Comparison of ENCODE assay signal across 1 cellular context in the genomic region with DNA sequence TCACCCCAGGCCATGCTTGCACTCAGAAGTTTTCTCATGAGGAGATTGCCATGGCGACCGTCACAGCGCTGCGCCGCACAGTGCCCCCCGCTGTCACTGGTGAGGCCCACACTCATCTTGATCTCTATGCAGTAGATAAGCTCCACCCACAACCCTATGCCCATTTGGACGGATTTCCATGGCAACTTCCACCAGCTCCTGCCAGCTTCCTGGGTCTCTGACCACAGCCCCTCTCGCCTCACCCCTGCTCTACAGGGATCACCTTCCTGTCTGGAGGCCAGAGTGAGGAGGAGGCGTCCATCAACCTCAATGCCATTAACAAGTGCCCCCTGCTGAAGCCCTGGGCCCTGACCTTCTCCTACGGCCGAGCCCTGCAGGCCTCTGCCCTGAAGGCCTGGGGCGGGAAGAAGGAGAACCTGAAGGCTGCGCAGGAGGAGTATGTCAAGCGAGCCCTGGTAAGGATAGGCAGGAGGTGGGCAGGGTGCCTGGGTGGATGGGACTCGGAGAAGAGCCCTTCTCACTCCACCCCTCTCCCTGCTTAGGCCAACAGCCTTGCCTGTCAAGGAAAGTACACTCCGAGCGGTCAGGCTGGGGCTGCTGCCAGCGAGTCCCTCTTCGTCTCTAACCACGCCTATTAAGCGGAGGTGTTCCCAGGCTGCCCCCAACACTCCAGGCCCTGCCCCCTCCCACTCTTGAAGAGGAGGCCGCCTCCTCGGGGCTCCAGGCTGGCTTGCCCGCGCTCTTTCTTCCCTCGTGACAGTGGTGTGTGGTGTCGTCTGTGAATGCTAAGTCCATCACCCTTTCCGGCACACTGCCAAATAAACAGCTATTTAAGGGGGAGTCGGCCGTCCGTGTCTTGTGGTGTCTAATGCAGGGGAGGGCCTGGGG.
TF ChIP-seq lines count a peak whose summit lies in the region.

No MANE protein-coding gene starts in this region.

TF ChIP-seq in HepG2, 621 proteins besides CTCF, POLR2A, EP300 and RAD21 (continues in another document):
- TF ChIP-seq EED (CRISPR knock-in tag; IDR thresholded peaks at IDR 0.05) (no peak), THAP11 (CRISPR knock-in tag; IDR thresholded peaks at IDR 0.05) (no peak), ZSCAN25 (CRISPR knock-in tag; IDR thresholded peaks at IDR 0.05) (peak; percentile 95), MAZ (IDR thresholded peaks at IDR 0.05; ENCODE audit: borderline replicate concordance, low read depth, low read length) (no peak), MAZ (CRISPR knock-in tag; IDR thresholded peaks at IDR 0.05; ENCODE audit: low read depth) (no peak), MYC (CRISPR knock-in tag; IDR thresholded peaks at IDR 0.05; ENCODE audit: borderline replicate concordance) (0 out of 2 replicates have a peak, but pooled peaks have one; percentile 16), ZNF75D (CRISPR knock-in tag; IDR thresholded peaks at IDR 0.05; ENCODE audit: borderline replicate concordance) (no peak), SATB2 (CRISPR knock-in tag; IDR thresholded peaks at IDR 0.05) (no peak), ZFY (CRISPR knock-in tag; IDR thresholded peaks at IDR 0.05) (0 out of 2 replicates have a peak, but pooled peaks have one; percentile 28), SRSF1 (optimal IDR thresholded peaks at IDR 0.05; ENCODE audit: low read depth, low read length) (no peak), ZNF225 (CRISPR knock-in tag; IDR thresholded peaks at IDR 0.05) (no peak), RBFOX2 (IDR thresholded peaks at IDR 0.05; ENCODE audit: low read depth, low read length) (peak; percentile 43), CREB1 (IDR thresholded peaks at IDR 0.05) (no peak), CREB1 (CRISPR knock-in tag; IDR thresholded peaks at IDR 0.05) (no peak), ZNF235 (CRISPR knock-in tag; IDR thresholded peaks at IDR 0.05; ENCODE audit: borderline replicate concordance) (0 out of 2 replicates have a peak, but pooled peaks have one; percentile 29), ETV5 (CRISPR knock-in tag; IDR thresholded peaks at IDR 0.05; ENCODE audit: borderline replicate concordance) (no peak), SP4 (CRISPR knock-in tag; IDR thresholded peaks at IDR 0.05) (peak; percentile 18; the same call in 1 of the 2 replicates), HNRNPH1 (optimal IDR thresholded peaks at IDR 0.05; ENCODE audit: low read depth, low read length) (no peak), ZBTB8A (CRISPR knock-in tag; IDR thresholded peaks at IDR 0.05; ENCODE audit: borderline replicate concordance, low read depth) (no peak), MAFK (conservative IDR thresholded peaks at IDR 0.05 in 1 of 2, IDR thresholded peaks at IDR 0.05 in 1 of 2; ENCODE audit: low read length in 2 of 2) (no peak), ZZZ3 (CRISPR knock-in tag; IDR thresholded peaks at IDR 0.05; ENCODE audit: borderline replicate concordance) (no peak), ZFP36L2 (CRISPR knock-in tag; IDR thresholded peaks at IDR 0.05) (no peak), SP1 (IDR thresholded peaks at IDR 0.05) (no peak), SP1 (CRISPR knock-in tag; IDR thresholded peaks at IDR 0.05) (no peak), POLR2AphosphoS5 (IDR thresholded peaks at IDR 0.05; ENCODE audit: low read depth, low read length) (0 out of 2 replicates have a peak, but pooled peaks have one; percentile 17), CBX5 (CRISPR knock-in tag; IDR thresholded peaks at IDR 0.05; ENCODE audit: borderline replicate concordance) (no peak), ZMYM3 (CRISPR knock-in tag; IDR thresholded peaks at IDR 0.05) (no peak), HNRNPL (IDR thresholded peaks at IDR 0.05; ENCODE audit: low read depth, low read length) (0 out of 2 replicates have a peak, but pooled peaks have one; percentile 17), MTA1 (CRISPR knock-in tag; IDR thresholded peaks at IDR 0.05; ENCODE audit: borderline replicate concordance) (0 out of 2 replicates have a peak, but pooled peaks have one; percentile 8), ZNF572 (CRISPR knock-in tag; IDR thresholded peaks at IDR 0.05) (0 out of 2 replicates have a peak, but pooled peaks have one; percentile 14), RBAK (CRISPR knock-in tag; IDR thresholded peaks at IDR 0.05) (no peak), ZNF451 (CRISPR knock-in tag; IDR thresholded peaks at IDR 0.05) (0 out of 2 replicates have a peak, but pooled peaks have one; percentile 4), RFX3 (CRISPR knock-in tag; IDR thresholded peaks at IDR 0.05) (no peak), HOXA3 (CRISPR knock-in tag; IDR thresholded peaks at IDR 0.05) (peak; percentile 61), FOXP1 (IDR thresholded peaks at IDR 0.05) (no peak), FOXP1 (CRISPR knock-in tag; IDR thresholded peaks at IDR 0.05) (no peak)
- TF ChIP-seq, protein P1, sequence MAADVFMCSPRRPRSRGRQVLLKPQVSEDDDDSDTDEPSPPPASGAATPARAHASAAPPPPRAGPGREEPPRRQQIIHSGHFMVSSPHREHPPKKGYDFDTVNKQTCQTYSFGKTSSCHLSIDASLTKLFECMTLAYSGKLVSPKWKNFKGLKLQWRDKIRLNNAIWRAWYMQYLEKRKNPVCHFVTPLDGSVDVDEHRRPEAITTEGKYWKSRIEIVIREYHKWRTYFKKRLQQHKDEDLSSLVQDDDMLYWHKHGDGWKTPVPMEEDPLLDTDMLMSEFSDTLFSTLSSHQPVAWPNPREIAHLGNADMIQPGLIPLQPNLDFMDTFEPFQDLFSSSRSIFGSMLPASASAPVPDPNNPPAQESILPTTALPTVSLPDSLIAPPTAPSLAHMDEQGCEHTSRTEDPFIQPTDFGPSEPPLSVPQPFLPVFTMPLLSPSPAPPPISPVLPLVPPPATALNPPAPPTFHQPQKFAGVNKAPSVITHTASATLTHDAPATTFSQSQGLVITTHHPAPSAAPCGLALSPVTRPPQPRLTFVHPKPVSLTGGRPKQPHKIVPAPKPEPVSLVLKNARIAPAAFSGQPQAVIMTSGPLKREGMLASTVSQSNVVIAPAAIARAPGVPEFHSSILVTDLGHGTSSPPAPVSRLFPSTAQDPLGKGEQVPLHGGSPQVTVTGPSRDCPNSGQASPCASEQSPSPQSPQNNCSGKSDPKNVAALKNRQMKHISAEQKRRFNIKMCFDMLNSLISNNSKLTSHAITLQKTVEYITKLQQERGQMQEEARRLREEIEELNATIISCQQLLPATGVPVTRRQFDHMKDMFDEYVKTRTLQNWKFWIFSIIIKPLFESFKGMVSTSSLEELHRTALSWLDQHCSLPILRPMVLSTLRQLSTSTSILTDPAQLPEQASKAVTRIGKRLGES (CRISPR knock-in tag; IDR thresholded peaks at IDR 0.05; ENCODE audit: borderline replicate concordance): no peak
- TF ChIP-seq, protein P2, sequence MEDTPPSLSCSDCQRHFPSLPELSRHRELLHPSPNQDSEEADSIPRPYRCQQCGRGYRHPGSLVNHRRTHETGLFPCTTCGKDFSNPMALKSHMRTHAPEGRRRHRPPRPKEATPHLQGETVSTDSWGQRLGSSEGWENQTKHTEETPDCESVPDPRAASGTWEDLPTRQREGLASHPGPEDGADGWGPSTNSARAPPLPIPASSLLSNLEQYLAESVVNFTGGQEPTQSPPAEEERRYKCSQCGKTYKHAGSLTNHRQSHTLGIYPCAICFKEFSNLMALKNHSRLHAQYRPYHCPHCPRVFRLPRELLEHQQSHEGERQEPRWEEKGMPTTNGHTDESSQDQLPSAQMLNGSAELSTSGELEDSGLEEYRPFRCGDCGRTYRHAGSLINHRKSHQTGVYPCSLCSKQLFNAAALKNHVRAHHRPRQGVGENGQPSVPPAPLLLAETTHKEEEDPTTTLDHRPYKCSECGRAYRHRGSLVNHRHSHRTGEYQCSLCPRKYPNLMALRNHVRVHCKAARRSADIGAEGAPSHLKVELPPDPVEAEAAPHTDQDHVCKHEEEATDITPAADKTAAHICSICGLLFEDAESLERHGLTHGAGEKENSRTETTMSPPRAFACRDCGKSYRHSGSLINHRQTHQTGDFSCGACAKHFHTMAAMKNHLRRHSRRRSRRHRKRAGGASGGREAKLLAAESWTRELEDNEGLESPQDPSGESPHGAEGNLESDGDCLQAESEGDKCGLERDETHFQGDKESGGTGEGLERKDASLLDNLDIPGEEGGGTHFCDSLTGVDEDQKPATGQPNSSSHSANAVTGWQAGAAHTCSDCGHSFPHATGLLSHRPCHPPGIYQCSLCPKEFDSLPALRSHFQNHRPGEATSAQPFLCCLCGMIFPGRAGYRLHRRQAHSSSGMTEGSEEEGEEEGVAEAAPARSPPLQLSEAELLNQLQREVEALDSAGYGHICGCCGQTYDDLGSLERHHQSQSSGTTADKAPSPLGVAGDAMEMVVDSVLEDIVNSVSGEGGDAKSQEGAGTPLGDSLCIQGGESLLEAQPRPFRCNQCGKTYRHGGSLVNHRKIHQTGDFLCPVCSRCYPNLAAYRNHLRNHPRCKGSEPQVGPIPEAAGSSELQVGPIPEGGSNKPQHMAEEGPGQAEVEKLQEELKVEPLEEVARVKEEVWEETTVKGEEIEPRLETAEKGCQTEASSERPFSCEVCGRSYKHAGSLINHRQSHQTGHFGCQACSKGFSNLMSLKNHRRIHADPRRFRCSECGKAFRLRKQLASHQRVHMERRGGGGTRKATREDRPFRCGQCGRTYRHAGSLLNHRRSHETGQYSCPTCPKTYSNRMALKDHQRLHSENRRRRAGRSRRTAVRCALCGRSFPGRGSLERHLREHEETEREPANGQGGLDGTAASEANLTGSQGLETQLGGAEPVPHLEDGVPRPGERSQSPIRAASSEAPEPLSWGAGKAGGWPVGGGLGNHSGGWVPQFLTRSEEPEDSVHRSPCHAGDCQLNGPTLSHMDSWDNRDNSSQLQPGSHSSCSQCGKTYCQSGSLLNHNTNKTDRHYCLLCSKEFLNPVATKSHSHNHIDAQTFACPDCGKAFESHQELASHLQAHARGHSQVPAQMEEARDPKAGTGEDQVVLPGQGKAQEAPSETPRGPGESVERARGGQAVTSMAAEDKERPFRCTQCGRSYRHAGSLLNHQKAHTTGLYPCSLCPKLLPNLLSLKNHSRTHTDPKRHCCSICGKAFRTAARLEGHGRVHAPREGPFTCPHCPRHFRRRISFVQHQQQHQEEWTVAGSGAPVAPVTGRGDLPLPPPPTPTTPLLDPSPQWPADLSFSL (CRISPR knock-in tag; IDR thresholded peaks at IDR 0.05): no peak
- TF ChIP-seq, protein P3, sequence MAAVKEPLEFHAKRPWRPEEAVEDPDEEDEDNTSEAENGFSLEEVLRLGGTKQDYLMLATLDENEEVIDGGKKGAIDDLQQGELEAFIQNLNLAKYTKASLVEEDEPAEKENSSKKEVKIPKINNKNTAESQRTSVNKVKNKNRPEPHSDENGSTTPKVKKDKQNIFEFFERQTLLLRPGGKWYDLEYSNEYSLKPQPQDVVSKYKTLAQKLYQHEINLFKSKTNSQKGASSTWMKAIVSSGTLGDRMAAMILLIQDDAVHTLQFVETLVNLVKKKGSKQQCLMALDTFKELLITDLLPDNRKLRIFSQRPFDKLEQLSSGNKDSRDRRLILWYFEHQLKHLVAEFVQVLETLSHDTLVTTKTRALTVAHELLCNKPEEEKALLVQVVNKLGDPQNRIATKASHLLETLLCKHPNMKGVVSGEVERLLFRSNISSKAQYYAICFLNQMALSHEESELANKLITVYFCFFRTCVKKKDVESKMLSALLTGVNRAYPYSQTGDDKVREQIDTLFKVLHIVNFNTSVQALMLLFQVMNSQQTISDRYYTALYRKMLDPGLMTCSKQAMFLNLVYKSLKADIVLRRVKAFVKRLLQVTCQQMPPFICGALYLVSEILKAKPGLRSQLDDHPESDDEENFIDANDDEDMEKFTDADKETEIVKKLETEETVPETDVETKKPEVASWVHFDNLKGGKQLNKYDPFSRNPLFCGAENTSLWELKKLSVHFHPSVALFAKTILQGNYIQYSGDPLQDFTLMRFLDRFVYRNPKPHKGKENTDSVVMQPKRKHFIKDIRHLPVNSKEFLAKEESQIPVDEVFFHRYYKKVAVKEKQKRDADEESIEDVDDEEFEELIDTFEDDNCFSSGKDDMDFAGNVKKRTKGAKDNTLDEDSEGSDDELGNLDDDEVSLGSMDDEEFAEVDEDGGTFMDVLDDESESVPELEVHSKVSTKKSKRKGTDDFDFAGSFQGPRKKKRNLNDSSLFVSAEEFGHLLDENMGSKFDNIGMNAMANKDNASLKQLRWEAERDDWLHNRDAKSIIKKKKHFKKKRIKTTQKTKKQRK (IDR thresholded peaks at IDR 0.05; ENCODE audit: low read length): no peak
- TF ChIP-seq, protein P4, sequence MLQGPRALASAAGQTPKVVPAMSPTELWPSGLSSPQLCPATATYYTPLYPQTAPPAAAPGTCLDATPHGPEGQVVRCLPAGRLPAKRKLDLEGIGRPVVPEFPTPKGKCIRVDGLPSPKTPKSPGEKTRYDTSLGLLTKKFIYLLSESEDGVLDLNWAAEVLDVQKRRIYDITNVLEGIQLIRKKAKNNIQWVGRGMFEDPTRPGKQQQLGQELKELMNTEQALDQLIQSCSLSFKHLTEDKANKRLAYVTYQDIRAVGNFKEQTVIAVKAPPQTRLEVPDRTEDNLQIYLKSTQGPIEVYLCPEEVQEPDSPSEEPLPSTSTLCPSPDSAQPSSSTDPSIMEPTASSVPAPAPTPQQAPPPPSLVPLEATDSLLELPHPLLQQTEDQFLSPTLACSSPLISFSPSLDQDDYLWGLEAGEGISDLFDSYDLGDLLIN (CRISPR knock-in tag; IDR thresholded peaks at IDR 0.05; ENCODE audit: borderline replicate concordance): no peak
- TF ChIP-seq, protein P5, sequence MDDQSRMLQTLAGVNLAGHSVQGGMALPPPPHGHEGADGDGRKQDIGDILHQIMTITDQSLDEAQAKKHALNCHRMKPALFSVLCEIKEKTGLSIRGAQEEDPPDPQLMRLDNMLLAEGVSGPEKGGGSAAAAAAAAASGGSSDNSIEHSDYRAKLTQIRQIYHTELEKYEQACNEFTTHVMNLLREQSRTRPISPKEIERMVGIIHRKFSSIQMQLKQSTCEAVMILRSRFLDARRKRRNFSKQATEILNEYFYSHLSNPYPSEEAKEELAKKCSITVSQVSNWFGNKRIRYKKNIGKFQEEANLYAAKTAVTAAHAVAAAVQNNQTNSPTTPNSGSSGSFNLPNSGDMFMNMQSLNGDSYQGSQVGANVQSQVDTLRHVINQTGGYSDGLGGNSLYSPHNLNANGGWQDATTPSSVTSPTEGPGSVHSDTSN (CRISPR knock-in tag; IDR thresholded peaks at IDR 0.05; ENCODE audit: borderline replicate concordance): no peak
- TF ChIP-seq, protein P6, sequence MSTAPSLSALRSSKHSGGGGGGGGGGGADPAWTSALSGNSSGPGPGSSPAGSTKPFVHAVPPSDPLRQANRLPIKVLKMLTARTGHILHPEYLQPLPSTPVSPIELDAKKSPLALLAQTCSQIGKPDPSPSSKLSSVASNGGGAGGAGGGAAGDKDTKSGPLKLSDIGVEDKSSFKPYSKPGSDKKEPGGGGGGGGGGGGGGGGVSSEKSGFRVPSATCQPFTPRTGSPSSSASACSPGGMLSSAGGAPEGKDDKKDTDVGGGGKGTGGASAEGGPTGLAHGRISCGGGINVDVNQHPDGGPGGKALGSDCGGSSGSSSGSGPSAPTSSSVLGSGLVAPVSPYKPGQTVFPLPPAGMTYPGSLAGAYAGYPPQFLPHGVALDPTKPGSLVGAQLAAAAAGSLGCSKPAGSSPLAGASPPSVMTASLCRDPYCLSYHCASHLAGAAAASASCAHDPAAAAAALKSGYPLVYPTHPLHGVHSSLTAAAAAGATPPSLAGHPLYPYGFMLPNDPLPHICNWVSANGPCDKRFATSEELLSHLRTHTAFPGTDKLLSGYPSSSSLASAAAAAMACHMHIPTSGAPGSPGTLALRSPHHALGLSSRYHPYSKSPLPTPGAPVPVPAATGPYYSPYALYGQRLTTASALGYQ (CRISPR knock-in tag; IDR thresholded peaks at IDR 0.05): no peak
- TF ChIP-seq, protein P7, sequence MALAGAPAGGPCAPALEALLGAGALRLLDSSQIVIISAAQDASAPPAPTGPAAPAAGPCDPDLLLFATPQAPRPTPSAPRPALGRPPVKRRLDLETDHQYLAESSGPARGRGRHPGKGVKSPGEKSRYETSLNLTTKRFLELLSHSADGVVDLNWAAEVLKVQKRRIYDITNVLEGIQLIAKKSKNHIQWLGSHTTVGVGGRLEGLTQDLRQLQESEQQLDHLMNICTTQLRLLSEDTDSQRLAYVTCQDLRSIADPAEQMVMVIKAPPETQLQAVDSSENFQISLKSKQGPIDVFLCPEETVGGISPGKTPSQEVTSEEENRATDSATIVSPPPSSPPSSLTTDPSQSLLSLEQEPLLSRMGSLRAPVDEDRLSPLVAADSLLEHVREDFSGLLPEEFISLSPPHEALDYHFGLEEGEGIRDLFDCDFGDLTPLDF (CRISPR knock-in tag; IDR thresholded peaks at IDR 0.05): no peak
